ENCODE assay signal across 8 cellular contexts in the genomic region with DNA sequence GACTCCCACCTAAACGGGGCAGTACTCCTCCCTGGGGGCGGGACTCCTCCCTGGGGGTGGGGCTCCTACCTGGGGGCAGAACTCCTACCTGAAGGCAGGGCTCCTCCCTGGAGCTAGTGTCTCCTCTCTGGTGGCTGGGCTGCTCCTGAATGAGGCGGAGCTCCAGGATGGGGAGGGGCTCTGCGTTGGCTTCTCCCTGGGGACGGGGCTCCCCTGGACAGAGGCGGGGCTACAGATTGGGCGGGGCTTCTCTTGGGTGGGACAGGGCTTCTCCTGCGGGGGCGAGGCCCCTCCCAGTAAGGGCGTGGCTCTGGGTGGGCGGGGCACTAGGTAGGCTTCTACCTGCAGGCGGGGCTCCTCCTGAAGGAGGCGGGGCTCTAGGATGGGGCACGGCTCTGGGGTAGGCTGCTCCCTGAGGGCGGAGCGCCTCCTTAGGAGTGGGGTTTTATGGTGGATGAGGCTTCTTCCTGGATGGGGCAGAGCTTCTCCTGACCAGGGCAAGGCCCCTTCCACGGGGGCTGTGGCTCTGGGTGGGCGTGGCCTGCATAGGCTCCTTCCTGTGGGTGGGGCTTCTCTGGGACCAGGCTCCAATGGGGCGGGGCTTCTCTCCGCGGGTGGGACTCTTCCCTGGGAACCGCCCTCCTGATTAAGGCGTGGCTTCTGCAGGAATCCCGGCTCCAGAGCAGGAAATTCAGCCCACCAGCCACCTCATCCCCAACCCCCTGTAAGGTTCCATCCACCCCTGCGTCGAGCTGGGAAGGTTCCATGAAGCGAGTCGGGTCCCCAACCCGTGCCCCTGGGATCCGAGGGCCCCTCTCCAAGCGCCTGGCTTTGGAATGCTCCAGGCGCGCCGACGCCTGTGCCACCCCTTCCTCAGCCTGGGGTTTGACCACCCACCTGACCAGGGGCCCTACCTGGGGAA.
DNase-seq lines count a peak whose midpoint lies in the region; ATAC-seq lines count a peak whose summit lies in the region.

No MANE protein-coding gene starts in this region.

- peaks cover 70% of the 10 kb centered on the region for H3K27me3 ChIP-seq in adipocyte (replicated peaks; ENCODE audit: control insufficient read depth, insufficient read depth, low read length)

- H3K36me3 ChIP-seq in adipocyte (ENCODE audit: control insufficient read depth, insufficient read depth, low read length, severe bottlenecking), result no peaks in the 10 kb centered on the region

- no peak for ATAC-seq in HG02840 (IDR thresholded peaks at IDR 0.05; ENCODE audit: low FRiP score, unreplicated experiment)

- DNase-seq in NCI-H1417 (lab: John Stamatoyannopoulos, UW) (peak in 2 of 3 experiments; percentile 9 to 86), NCI-H1417 treated with DMSO at 0.1 percent for 48 hours (lab: John Stamatoyannopoulos, UW) (no peak), SKM-1 treated with dmso at 0.1 percent for 144 hours (lab: John Stamatoyannopoulos, UW; ENCODE audit: unreplicated experiment) (peak; percentile 72), adipocyte (ENCODE audit: low read depth) (peak; percentile 26), left kidney (ENCODE audit: low read depth, low spot score) (peak; percentile 81), inferior parietal cortex (ENCODE audit: extremely low spot score) (no peak)
- peak; percentile 28 to 54 (median 30) for DNase-seq in stimulated activated CD4-positive, alpha-beta T cell treated with anti-CD3 and anti-CD28 coated beads, TNF-alpha, amount 100 ng/mL, for 4 hours (ENCODE audit: low read depth in 3 of 3)

- no peak overlapping the region for H3K4me3 ChIP-seq in adipocyte (ENCODE audit: low read length)

- peaks cover 12% of the 10 kb centered on the region for H3K9me3 ChIP-seq in adipocyte (ENCODE audit: control insufficient read depth, low read length)

- no peak overlapping the region for H3K9ac ChIP-seq in adipocyte (ENCODE audit: low read length)

- H3K4me1 ChIP-seq in adipocyte (ENCODE audit: control insufficient read depth, insufficient read depth, low read length), result peaks cover 4% of the 10 kb centered on the region

Comparison
In these comparisons a context has a peak if more than half of its experiments do, and no peak if none do; other contexts are left out.
1. DNase-seq: peak in NCI-H1417 (2 of 3), SKM-1 treated with dmso at 0.1 percent for 144 hours (single experiment), adipocyte (single experiment), left kidney (single experiment) and stimulated activated CD4-positive, alpha-beta T cell treated with anti-CD3 and anti-CD28 coated beads, TNF-alpha, amount 100 ng/mL, for 4 hours (3 of 3); none in NCI-H1417 treated with DMSO at 0.1 percent for 48 hours (single experiment) and inferior parietal cortex (single experiment).